In the genomic region with DNA sequence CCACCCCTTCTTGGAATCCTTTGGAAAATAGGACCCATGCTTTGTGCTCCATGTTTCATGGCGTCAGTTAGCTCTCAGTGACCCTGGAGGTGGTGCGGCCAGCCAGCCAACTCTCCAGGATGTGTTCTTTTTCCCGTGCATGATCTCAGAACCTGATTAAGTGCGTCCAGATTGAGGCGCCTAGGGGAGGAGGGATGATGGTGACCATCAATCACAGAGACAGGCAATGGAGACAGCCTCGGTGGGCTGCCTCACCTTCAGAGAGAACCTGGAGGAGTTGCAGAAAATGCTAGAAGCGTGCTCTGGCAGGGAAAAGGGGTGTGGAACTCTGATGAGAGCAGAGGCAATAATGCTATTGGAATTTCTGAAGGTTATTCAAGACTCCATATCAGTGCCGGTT, we compare ENCODE assay signal across 1 cellular context.
TF ChIP-seq lines count a peak whose summit lies in the region.

No MANE protein-coding gene starts in this region.

TF ChIP-seq in K562, 482 proteins besides CTCF, POLR2A, EP300 and RAD21 (continued from another document):
- TF ChIP-seq, protein P1, sequence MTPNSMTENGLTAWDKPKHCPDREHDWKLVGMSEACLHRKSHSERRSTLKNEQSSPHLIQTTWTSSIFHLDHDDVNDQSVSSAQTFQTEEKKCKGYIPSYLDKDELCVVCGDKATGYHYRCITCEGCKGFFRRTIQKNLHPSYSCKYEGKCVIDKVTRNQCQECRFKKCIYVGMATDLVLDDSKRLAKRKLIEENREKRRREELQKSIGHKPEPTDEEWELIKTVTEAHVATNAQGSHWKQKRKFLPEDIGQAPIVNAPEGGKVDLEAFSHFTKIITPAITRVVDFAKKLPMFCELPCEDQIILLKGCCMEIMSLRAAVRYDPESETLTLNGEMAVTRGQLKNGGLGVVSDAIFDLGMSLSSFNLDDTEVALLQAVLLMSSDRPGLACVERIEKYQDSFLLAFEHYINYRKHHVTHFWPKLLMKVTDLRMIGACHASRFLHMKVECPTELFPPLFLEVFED (CRISPR knock-in tag; conservative IDR thresholded peaks at IDR 0.05): no peak
- TF ChIP-seq XRCC5 (IDR thresholded peaks at IDR 0.05; ENCODE audit: low read depth, low read length) (no peak), ETV5 (CRISPR knock-in tag; IDR thresholded peaks at IDR 0.05; ENCODE audit: low read depth) (no peak), TAF15 (IDR thresholded peaks at IDR 0.05; ENCODE audit: low read depth, low read length) (no peak), ATF4 (CRISPR knock-in tag; IDR thresholded peaks at IDR 0.05) (no peak), PCBP2 (IDR thresholded peaks at IDR 0.05; ENCODE audit: low read depth, low read length, poor library complexity, severe bottlenecking) (no peak), ZBTB49 (CRISPR knock-in tag; IDR thresholded peaks at IDR 0.05; ENCODE audit: borderline replicate concordance) (no peak), PKNOX1 (IDR thresholded peaks at IDR 0.05) (peak; percentile 54)
- TF ChIP-seq, protein P2, sequence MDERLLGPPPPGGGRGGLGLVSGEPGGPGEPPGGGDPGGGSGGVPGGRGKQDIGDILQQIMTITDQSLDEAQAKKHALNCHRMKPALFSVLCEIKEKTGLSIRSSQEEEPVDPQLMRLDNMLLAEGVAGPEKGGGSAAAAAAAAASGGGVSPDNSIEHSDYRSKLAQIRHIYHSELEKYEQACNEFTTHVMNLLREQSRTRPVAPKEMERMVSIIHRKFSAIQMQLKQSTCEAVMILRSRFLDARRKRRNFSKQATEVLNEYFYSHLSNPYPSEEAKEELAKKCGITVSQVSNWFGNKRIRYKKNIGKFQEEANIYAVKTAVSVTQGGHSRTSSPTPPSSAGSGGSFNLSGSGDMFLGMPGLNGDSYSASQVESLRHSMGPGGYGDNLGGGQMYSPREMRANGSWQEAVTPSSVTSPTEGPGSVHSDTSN (CRISPR knock-in tag; IDR thresholded peaks at IDR 0.05; ENCODE audit: low read depth): no peak
- TF ChIP-seq, protein P2 (tag; conservative IDR thresholded peaks at IDR 0.05; ENCODE audit: low read depth): peak; percentile 60
- TF ChIP-seq, protein P3, sequence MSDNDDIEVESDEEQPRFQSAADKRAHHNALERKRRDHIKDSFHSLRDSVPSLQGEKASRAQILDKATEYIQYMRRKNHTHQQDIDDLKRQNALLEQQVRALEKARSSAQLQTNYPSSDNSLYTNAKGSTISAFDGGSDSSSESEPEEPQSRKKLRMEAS (CRISPR knock-in tag; IDR thresholded peaks at IDR 0.05): no peak
- TF ChIP-seq, protein P4, sequence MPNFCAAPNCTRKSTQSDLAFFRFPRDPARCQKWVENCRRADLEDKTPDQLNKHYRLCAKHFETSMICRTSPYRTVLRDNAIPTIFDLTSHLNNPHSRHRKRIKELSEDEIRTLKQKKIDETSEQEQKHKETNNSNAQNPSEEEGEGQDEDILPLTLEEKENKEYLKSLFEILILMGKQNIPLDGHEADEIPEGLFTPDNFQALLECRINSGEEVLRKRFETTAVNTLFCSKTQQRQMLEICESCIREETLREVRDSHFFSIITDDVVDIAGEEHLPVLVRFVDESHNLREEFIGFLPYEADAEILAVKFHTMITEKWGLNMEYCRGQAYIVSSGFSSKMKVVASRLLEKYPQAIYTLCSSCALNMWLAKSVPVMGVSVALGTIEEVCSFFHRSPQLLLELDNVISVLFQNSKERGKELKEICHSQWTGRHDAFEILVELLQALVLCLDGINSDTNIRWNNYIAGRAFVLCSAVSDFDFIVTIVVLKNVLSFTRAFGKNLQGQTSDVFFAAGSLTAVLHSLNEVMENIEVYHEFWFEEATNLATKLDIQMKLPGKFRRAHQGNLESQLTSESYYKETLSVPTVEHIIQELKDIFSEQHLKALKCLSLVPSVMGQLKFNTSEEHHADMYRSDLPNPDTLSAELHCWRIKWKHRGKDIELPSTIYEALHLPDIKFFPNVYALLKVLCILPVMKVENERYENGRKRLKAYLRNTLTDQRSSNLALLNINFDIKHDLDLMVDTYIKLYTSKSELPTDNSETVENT (CRISPR knock-in tag; IDR thresholded peaks at IDR 0.05): no peak
TF ChIP-seq in K562: peak in this region for 3.
